In the genomic region with DNA sequence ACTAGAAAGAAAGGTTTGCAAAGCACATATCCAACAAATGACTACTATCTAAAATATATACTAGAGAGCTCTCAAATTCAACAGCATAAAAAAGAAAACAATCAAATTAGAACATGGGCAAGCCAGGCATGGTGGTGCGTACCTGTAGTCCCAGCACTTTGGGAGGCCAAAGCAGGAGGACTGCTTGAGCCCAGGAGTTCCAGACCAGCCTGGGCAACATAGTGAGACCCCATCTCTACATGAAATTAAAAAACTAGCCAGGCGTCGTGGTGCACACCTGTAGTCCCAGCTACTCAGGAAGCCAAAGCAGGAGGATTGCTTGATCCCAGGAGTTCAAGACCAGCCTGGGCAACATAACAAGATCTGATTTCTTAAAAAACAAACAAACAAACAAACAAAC, we compare ENCODE assay signal across 10 cellular contexts. TPM values are rescaled to one million over a fixed set of nuclear protein-coding genes. Genes with fewer than 3 reads are reported as not detected.
DNase-seq lines count a peak whose midpoint lies in the region; ATAC-seq, FAIRE-seq and TF ChIP-seq lines count a peak whose summit lies in the region.
"Not testable (repeated sequence)": the region's sequence is repeated elsewhere in the genome, so short reads cannot be mapped to it uniquely, and the experiment has no call there.
"Had no signal": no experiment of that assay in that cellular context is flagged by ENCODE, and none has a peak within 500 bp of the region (broad histone marks: within the 10 kb centered on the region; RNA-seq: fewer than 3 reads in every experiment).

No MANE protein-coding gene starts in this region.

- H3K4me3 ChIP-seq in CD8-positive, alpha-beta T cell (ENCODE audit: low read depth, low read length); OCI-LY1 (ENCODE audit: low read depth, low read length, poor library complexity, severe bottlenecking); astrocyte (ENCODE audit: insufficient read depth, low read depth, low read length); right cardiac atrium (ENCODE audit: low read length); upper lobe of left lung: not testable (repeated sequence)
- peak overlapping the region; percentile 45 to 49 for H3K4me3 ChIP-seq in neutrophil (ENCODE audit: low read depth in 1 of 2, low read length in 1 of 2)

- peaks cover 53% of the 10 kb centered on the region for H3K4me1 Mint-ChIP-seq in CD8-positive, alpha-beta T cell (ENCODE audit: low read depth)
- H3K4me1 Mint-ChIP-seq in activated CD4-positive, alpha-beta T cell treated with anti-CD3 and anti-CD28 coated beads for 36 hours, result peaks cover 51% of the 10 kb centered on the region
- peaks cover 58% of the 10 kb centered on the region for H3K4me1 Mint-ChIP-seq in activated T-cell treated with anti-CD3 and anti-CD28 coated beads, Interleukin-2, amount 50 U/mL, for 72 hours (ENCODE audit: low read depth)
- H3K4me1 Mint-ChIP-seq in astrocyte (ENCODE audit: low read depth, unreplicated experiment), result peaks cover 23% of the 10 kb centered on the region

- H3K9me3 ChIP-seq in CD8-positive, alpha-beta T cell (ENCODE audit: low read length); OCI-LY1 (ENCODE audit: low read length); astrocyte (ENCODE audit: insufficient read depth, low read depth, low read length); right cardiac atrium (ENCODE audit: control insufficient read depth, low read length); neutrophil; upper lobe of left lung: not testable (repeated sequence)

- peaks cover 39% of the 10 kb centered on the region for H3K4me1 ChIP-seq in CD8-positive, alpha-beta T cell (ENCODE audit: insufficient read depth, low read length)
- H3K4me1 ChIP-seq in OCI-LY1 (ENCODE audit: insufficient read depth, low read length, severe bottlenecking) (peaks cover 82% of the 10 kb centered on the region), astrocyte (ENCODE audit: insufficient read depth, low read length) (peaks cover 40% of the 10 kb centered on the region), right cardiac atrium (ENCODE audit: control insufficient read depth, insufficient read depth, low read length) (peaks cover 23% of the 10 kb centered on the region), neutrophil (ENCODE audit: control insufficient read depth in 1 of 2, insufficient read depth in 1 of 2, low read depth in 1 of 2, low read length in 1 of 2) (peaks cover 76 to 84% of the 10 kb centered on the region in 2 experiments), upper lobe of left lung (peaks cover 28 to 34% (median 31%) of the 10 kb centered on the region in 4 donors)

- not testable (repeated sequence) for DNase-seq in CD8-positive, alpha-beta T cell; activated CD4-positive, alpha-beta T cell treated with anti-CD3 and anti-CD28 coated beads for 36 hours; activated T-cell treated with anti-CD3 and anti-CD28 coated beads, Interleukin-2, amount 50 U/mL, for 72 hours; astrocyte (ENCODE audit: low read depth); upper lobe of left lung
- peak in 2 of 3 donors; percentile 7 to 22 for DNase-seq in right cardiac atrium

- TF ChIP-seq CTCF in CD8-positive, alpha-beta T cell (IDR thresholded peaks at IDR 0.05); OCI-LY1 (IDR thresholded peaks at IDR 0.05; ENCODE audit: low read length); astrocyte (IDR thresholded peaks at IDR 0.05; ENCODE audit: insufficient read depth, low read depth, low read length); neutrophil (IDR thresholded peaks at IDR 0.05); upper lobe of left lung (IDR thresholded peaks at IDR 0.05): not testable (repeated sequence)

- H3K9ac ChIP-seq in OCI-LY1 (ENCODE audit: low read length); astrocyte (ENCODE audit: low read length): not testable (repeated sequence)

- not testable (repeated sequence) for H3K36me3 ChIP-seq in CD8-positive, alpha-beta T cell (ENCODE audit: insufficient read depth, low read length); astrocyte (ENCODE audit: insufficient read depth, low read length); neutrophil; upper lobe of left lung
- H3K36me3 ChIP-seq in OCI-LY1 (ENCODE audit: insufficient read depth, low read length), result peaks cover 11% of the 10 kb centered on the region

- H3K27me3 ChIP-seq in CD8-positive, alpha-beta T cell (ENCODE audit: insufficient read depth, low read length); OCI-LY1 (ENCODE audit: insufficient read depth, low read length); astrocyte (ENCODE audit: insufficient read depth, low read length); right cardiac atrium (ENCODE audit: control insufficient read depth, insufficient read depth); neutrophil; upper lobe of left lung: not testable (repeated sequence)

- H3K79me2 ChIP-seq in OCI-LY1 (ENCODE audit: insufficient read depth, low read length) (peaks cover 40% of the 10 kb centered on the region), astrocyte (ENCODE audit: insufficient read depth, low read length) (peaks cover 75% of the 10 kb centered on the region)

- peaks cover 17% of the 10 kb centered on the region for H3F3A ChIP-seq in OCI-LY1 (ENCODE audit: insufficient read depth, low read length)

- not testable (repeated sequence) for H3K9me3 Mint-ChIP-seq in CD8-positive, alpha-beta T cell; activated CD4-positive, alpha-beta T cell treated with anti-CD3 and anti-CD28 coated beads for 36 hours (ENCODE audit: low read depth); activated T-cell treated with anti-CD3 and anti-CD28 coated beads, Interleukin-2, amount 50 U/mL, for 72 hours; astrocyte (ENCODE audit: unreplicated experiment)

- peaks cover 20% of the 10 kb centered on the region for H3K36me3 Mint-ChIP-seq in CD8-positive, alpha-beta T cell
- H3K36me3 Mint-ChIP-seq in activated CD4-positive, alpha-beta T cell treated with anti-CD3 and anti-CD28 coated beads for 36 hours (ENCODE audit: low read depth); activated T-cell treated with anti-CD3 and anti-CD28 coated beads, Interleukin-2, amount 50 U/mL, for 72 hours (ENCODE audit: insufficient read depth in 2 of 2): not testable (repeated sequence)
- peaks cover 13% of the 10 kb centered on the region for H3K36me3 Mint-ChIP-seq in astrocyte (ENCODE audit: low read depth, unreplicated experiment)

- not testable (repeated sequence) for H3K9me2 ChIP-seq in OCI-LY1 (ENCODE audit: low read depth, low read length)

- TF ChIP-seq POLR2A in upper lobe of left lung (IDR thresholded peaks at IDR 0.05), result not testable (repeated sequence)

- not testable (repeated sequence) for H3K27ac ChIP-seq in CD8-positive, alpha-beta T cell (ENCODE audit: low read depth, low read length); astrocyte (ENCODE audit: low read depth, low read length); right cardiac atrium (ENCODE audit: low read length)
- peak overlapping the region; percentile 99 for H3K27ac ChIP-seq in OCI-LY1 (ENCODE audit: low read depth, low read length, poor library complexity, severe bottlenecking)
- peak overlapping the region; percentile 93 for H3K27ac ChIP-seq in neutrophil
- peak overlapping the region; percentile 3 to 76 (median 60) for H3K27ac ChIP-seq in upper lobe of left lung

- WGBS in right cardiac atrium, result 97% methylated on average over 3 of the region's 3 CpGs
- WGBS in upper lobe of left lung, 2 donors, result 97 to 98% methylated on average over 3 of the region's 3 CpGs

- CTCF ChIA-PET in CD8-positive, alpha-beta T cell (lab: Charles Lee), result interaction anchor here (1.2 kb wide), 1 partner anchor 14 kb away, joined by 3 read pairs; no protein-coding TSS in a partner anchor
- CTCF ChIA-PET in activated CD4-positive, alpha-beta T cell treated with anti-CD3 and anti-CD28 coated beads for 36 hours (lab: Charles Lee), result interaction anchor here (0.6 kb wide), 1 partner anchor 95 kb away, joined by 3 read pairs; no protein-coding TSS in a partner anchor

- H3K4me2 ChIP-seq in OCI-LY1 (ENCODE audit: low read length); astrocyte (ENCODE audit: low read length): not testable (repeated sequence)

- TF ChIP-seq EP300 in upper lobe of left lung (IDR thresholded peaks at IDR 0.05), result not testable (repeated sequence)

- H3K4me3 Mint-ChIP-seq in CD8-positive, alpha-beta T cell; activated CD4-positive, alpha-beta T cell treated with anti-CD3 and anti-CD28 coated beads for 36 hours: not testable (repeated sequence)
- peak overlapping the region; percentile 3 to 66 for H3K4me3 Mint-ChIP-seq in activated T-cell treated with anti-CD3 and anti-CD28 coated beads, Interleukin-2, amount 50 U/mL, for 72 hours
- H3K4me3 Mint-ChIP-seq in astrocyte (ENCODE audit: unreplicated experiment), result peak overlapping the region; percentile 45

- FAIRE-seq in astrocyte (lab: Jason Lieb, UNC), result not testable (repeated sequence)

- H3K27ac Mint-ChIP-seq in CD8-positive, alpha-beta T cell, result peak overlapping the region; percentile 85
- H3K27ac Mint-ChIP-seq in activated CD4-positive, alpha-beta T cell treated with anti-CD3 and anti-CD28 coated beads for 36 hours, result peak overlapping the region; percentile 77
- peak overlapping the region; percentile 90 for H3K27ac Mint-ChIP-seq in activated T-cell treated with anti-CD3 and anti-CD28 coated beads, Interleukin-2, amount 50 U/mL, for 72 hours
- H3K27ac Mint-ChIP-seq in astrocyte (ENCODE audit: unreplicated experiment), result not testable (repeated sequence)

- POLR2A ChIA-PET in CD8-positive, alpha-beta T cell (lab: Charles Lee); activated CD4-positive, alpha-beta T cell treated with anti-CD3 and anti-CD28 coated beads for 36 hours (lab: Charles Lee): not testable (repeated sequence)

- intact Hi-C loops in CD8-positive, alpha-beta T cell (cut with DNase I, micrococcal nuclease); activated CD4-positive, alpha-beta T cell treated with anti-CD3 and anti-CD28 coated beads for 36 hours (cut with DNase I, micrococcal nuclease); right cardiac atrium (cut with DNase I): not testable (repeated sequence)

- not testable (repeated sequence) for H3K27me3 Mint-ChIP-seq in CD8-positive, alpha-beta T cell (ENCODE audit: low read depth); activated CD4-positive, alpha-beta T cell treated with anti-CD3 and anti-CD28 coated beads for 36 hours; activated T-cell treated with anti-CD3 and anti-CD28 coated beads, Interleukin-2, amount 50 U/mL, for 72 hours (ENCODE audit: low read depth); astrocyte (ENCODE audit: low read depth, unreplicated experiment)

- not testable (repeated sequence) for H2AFZ ChIP-seq in OCI-LY1 (ENCODE audit: low read length); astrocyte (ENCODE audit: low read depth, low read length)

- not testable (repeated sequence) for H4K20me1 ChIP-seq in OCI-LY1 (ENCODE audit: insufficient read depth, low read length)
- peaks cover 76% of the 10 kb centered on the region for H4K20me1 ChIP-seq in astrocyte (ENCODE audit: insufficient read depth, low read length)

- not testable (repeated sequence) for ATAC-seq in CD8-positive, alpha-beta T cell; activated CD4-positive, alpha-beta T cell treated with anti-CD3 and anti-CD28 coated beads for 36 hours; activated T-cell treated with anti-CD3 and anti-CD28 coated beads, Interleukin-2, amount 50 U/mL, for 72 hours (replicated peaks in 1 of 2); right cardiac atrium; upper lobe of left lung (ENCODE audit: low FRiP score in 2 of 2)

RNA-seq across cellular contexts. Expression of gene EPS15L1, which starts 22.9 kb away (rescaled TPM):
- 10 to 100 TPM; 23.4 to 25.3 TPM for total RNA-seq in CD8-positive, alpha-beta T cell
- 10 to 100 TPM; 26.1 to 29.7 TPM for total RNA-seq in activated CD4-positive, alpha-beta T cell treated with anti-CD3 and anti-CD28 coated beads for 36 hours
- total RNA-seq in activated T-cell treated with anti-CD3 and anti-CD28 coated beads, Interleukin-2, amount 50 U/mL, for 72 hours, result 10 to 100 TPM; 29.4 to 34.8 TPM
- 35.1 and 36.8 TPM in 2 replicates for total RNA-seq in astrocyte
- total RNA-seq in right cardiac atrium, result 10 to 100 TPM; 64.6 to 88.9 (median 83.0) TPM
- polyA plus RNA-seq in right cardiac atrium, result 52.9 TPM
- 10 to 100 TPM; 18.2 to 62.9 (median 33.2) TPM for total RNA-seq in upper lobe of left lung

RNA-seq across cellular contexts. Expression of gene CALR3, which starts 47.1 kb away (rescaled TPM):
- total RNA-seq in CD8-positive, alpha-beta T cell, result not detected
- not detected for total RNA-seq in activated CD4-positive, alpha-beta T cell treated with anti-CD3 and anti-CD28 coated beads for 36 hours
- total RNA-seq in activated T-cell treated with anti-CD3 and anti-CD28 coated beads, Interleukin-2, amount 50 U/mL, for 72 hours, result not detected
- not detected in 2 replicates for total RNA-seq in astrocyte
- not detected for total RNA-seq in right cardiac atrium
- not detected for polyA plus RNA-seq in right cardiac atrium
- total RNA-seq in upper lobe of left lung, result not detected
- total RNA-seq: Caco-2, HFFc6 had no signal

RNA-seq across cellular contexts. Expression of gene C19orf44, which starts 47.3 kb away (rescaled TPM):
- total RNA-seq in CD8-positive, alpha-beta T cell, result under 1 TPM; 0.52 to 0.61 TPM
- 1 to 10 TPM; 2.9 to 4.0 TPM for total RNA-seq in activated CD4-positive, alpha-beta T cell treated with anti-CD3 and anti-CD28 coated beads for 36 hours
- 1 to 10 TPM; 3.0 to 3.4 TPM for total RNA-seq in activated T-cell treated with anti-CD3 and anti-CD28 coated beads, Interleukin-2, amount 50 U/mL, for 72 hours
- total RNA-seq in astrocyte (4.4 and 5.0 TPM in 2 replicates), right cardiac atrium (1 to 10 TPM; 3.4 to 4.2 (median 4.0) TPM), upper lobe of left lung (10 to 100 TPM in 1 of 6 donors, 1 to 10 TPM in 5; 4.3 to 26.2 (median 5.7) TPM)
- polyA plus RNA-seq in right cardiac atrium, result 3.3 TPM
